10 cellular contexts compared by ENCODE assay signal in the genomic region with DNA sequence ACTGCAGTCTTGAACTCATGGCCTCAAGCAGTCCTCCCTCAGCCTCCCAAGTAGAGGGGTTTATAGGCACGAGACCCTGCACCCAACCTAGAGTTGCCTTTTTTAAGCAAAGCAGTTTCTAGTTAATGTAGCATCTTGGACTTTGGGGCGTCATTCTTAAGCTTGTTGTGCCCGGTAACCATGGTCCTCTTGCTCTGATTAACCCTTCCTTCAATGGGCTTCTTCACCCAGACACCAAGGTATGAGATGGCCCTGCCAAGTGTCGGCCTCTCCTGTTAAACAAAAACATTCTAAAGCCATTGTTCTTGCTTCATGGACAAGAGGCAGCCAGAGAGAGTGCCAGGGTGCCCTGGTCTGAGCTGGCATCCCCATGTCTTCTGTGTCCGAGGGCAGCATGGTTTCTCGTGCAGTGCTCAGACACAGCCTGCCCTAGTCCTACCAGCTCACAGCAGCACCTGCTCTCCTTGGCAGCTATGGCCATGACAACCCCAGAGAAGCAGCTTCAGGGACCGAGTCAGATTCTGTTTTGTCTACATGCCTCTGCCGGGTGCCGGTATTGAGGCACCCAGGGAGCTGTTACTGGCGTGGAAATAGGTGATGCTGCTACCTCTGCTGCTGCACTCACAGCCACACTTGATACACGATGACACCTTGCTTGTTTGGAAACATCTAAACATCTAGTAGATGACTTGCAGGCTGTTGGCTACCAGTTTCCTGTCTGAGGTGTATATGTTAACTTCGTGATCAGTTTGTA. TPM values are rescaled to one million over a fixed set of nuclear protein-coding genes. Genes with fewer than 3 reads are reported as not detected.
DNase-seq lines count a peak whose midpoint lies in the region; ATAC-seq, FAIRE-seq and TF ChIP-seq lines count a peak whose summit lies in the region.
"Had no signal": no experiment of that assay in that cellular context is flagged by ENCODE, and none has a peak within 500 bp of the region (broad histone marks: within the 10 kb centered on the region; RNA-seq: fewer than 3 reads in every experiment).

No MANE protein-coding gene starts in this region.

- peak; percentile 34 for DNase-seq in stimulated activated CD4-positive, alpha-beta T cell treated with anti-CD3 and anti-CD28 coated beads, Interleukin-15, amount 100 ng/mL, for 24 hours
- DNase-seq in stimulated activated CD4-positive, alpha-beta T cell treated with anti-CD3 and anti-CD28 coated beads, Interleukin-2, amount 100 ng/mL, for 24 hours, result no peak
- no peak for DNase-seq in OCI-LY7 (ENCODE audit: low spot score)
- DNase-seq in stimulated activated naive B cell treated with anti-CD40 and anti-IgM and Interleukin-4, amounts not matched to agents 10 μg/mL and 1 μg/mL and 100 μg/mL, for 72 hours, result no peak
- DNase-seq in H54 (ENCODE audit: insufficient read length, low spot score), result no peak
- DNase-seq in HTR-8/SVneo (ENCODE audit: insufficient read length, low spot score), result no peak
- DNase-seq: NCI-H1694 had no signal

- TF ChIP-seq CTCF in OCI-LY7 (conservative IDR thresholded peaks at IDR 0.05; ENCODE audit: low read length), result no peak

- H3K27ac ChIP-seq in OCI-LY7 (ENCODE audit: low read depth, low read length, poor library complexity, severe bottlenecking) (peak overlapping the region; percentile 67), cingulate gyrus (ENCODE audit: low read depth, low read length) (peak overlapping the region; percentile 39)

- no peaks in the 10 kb centered on the region for H3K27me3 Mint-ChIP-seq in stimulated activated naive B cell treated with anti-CD40 and anti-IgM and Interleukin-4, amounts not matched to agents 10 μg/mL and 1 μg/mL and 100 μg/mL, for 72 hours

- H3K4me1 ChIP-seq in OCI-LY7 (ENCODE audit: insufficient read depth, low read length, poor library complexity, severe bottlenecking), result peaks cover 52% of the 10 kb centered on the region

- POLR2A ChIA-PET in OCI-LY7 (lab: Charles Lee), result no interaction called here

- peak overlapping the region; percentile 85 for H3K4me2 ChIP-seq in OCI-LY7 (ENCODE audit: low read length)

- peaks cover 50% of the 10 kb centered on the region for H3K36me3 ChIP-seq in OCI-LY7 (ENCODE audit: insufficient read depth, low read length)

- CTCF ChIA-PET in OCI-LY7 (lab: Charles Lee; ENCODE audit: unreplicated experiment), result no interaction called here

- ATAC-seq in stimulated activated naive B cell treated with anti-CD40 and anti-IgM and Interleukin-4, amounts not matched to agents 10 μg/mL and 1 μg/mL and 100 μg/mL, for 72 hours (replicated peaks), result no peak
- ATAC-seq in GM18909 (IDR thresholded peaks at IDR 0.05; ENCODE audit: poor library complexity, unreplicated experiment), result no peak

- H3K79me2 ChIP-seq in OCI-LY7 (ENCODE audit: insufficient read depth, low read depth, low read length), result peaks cover 36% of the 10 kb centered on the region

- intact Hi-C loops in OCI-LY7 (cut with micrococcal nuclease; ENCODE audit: unreplicated experiment), result loop anchor here (5.0 kb wide), 2 partner anchors 77 to 93 kb away; a partner anchor contains a TSS

- H3K27ac Mint-ChIP-seq in stimulated activated naive B cell treated with anti-CD40 and anti-IgM and Interleukin-4, amounts not matched to agents 10 μg/mL and 1 μg/mL and 100 μg/mL, for 72 hours, result peak overlapping the region; percentile 27

- no peaks in the 10 kb centered on the region for H3K9me3 Mint-ChIP-seq in stimulated activated naive B cell treated with anti-CD40 and anti-IgM and Interleukin-4, amounts not matched to agents 10 μg/mL and 1 μg/mL and 100 μg/mL, for 72 hours

- no peak for TF ChIP-seq POLR2A in H54 (IDR thresholded peaks at IDR 0.05; ENCODE audit: low read depth, low read length)

- no TSS peak for BruUV-seq in OCI-LY7 (replicated peaks; lab: Mats Ljungman, UMichigan)

- FAIRE-seq in H54 (lab: Jason Lieb, UNC), result no peak
- no peak for FAIRE-seq in HTR-8/SVneo (lab: Jason Lieb, UNC)

- H3K4me3 Mint-ChIP-seq in stimulated activated naive B cell treated with anti-CD40 and anti-IgM and Interleukin-4, amounts not matched to agents 10 μg/mL and 1 μg/mL and 100 μg/mL, for 72 hours, result peak overlapping the region; percentile 73 to 79

- peaks cover 33% of the 10 kb centered on the region for H4K20me1 ChIP-seq in OCI-LY7 (ENCODE audit: insufficient read depth, low read length)

- peaks cover 38 to 62% of the 10 kb centered on the region in 2 donors for H3K4me1 Mint-ChIP-seq in stimulated activated naive B cell treated with anti-CD40 and anti-IgM and Interleukin-4, amounts not matched to agents 10 μg/mL and 1 μg/mL and 100 μg/mL, for 72 hours

- H3K4me3 ChIP-seq in OCI-LY7 (ENCODE audit: low read depth, low read length, poor library complexity, severe bottlenecking), result peak overlapping the region; percentile 98

- no peak overlapping the region for H2AFZ ChIP-seq in OCI-LY7 (ENCODE audit: low read length)

- no peaks in the 10 kb centered on the region for H3K9me2 ChIP-seq in OCI-LY7 (ENCODE audit: insufficient read depth, low read length)

- peaks cover 42 to 46% of the 10 kb centered on the region in 2 donors for H3K36me3 Mint-ChIP-seq in stimulated activated naive B cell treated with anti-CD40 and anti-IgM and Interleukin-4, amounts not matched to agents 10 μg/mL and 1 μg/mL and 100 μg/mL, for 72 hours

- H3K9me3 ChIP-seq in OCI-LY7 (ENCODE audit: low read length), result no peaks in the 10 kb centered on the region

RNA-seq across cellular contexts. Expression of a gene that starts 3.3 kb away (rescaled TPM):
- 7,440 and 9,791 TPM in 2 replicates for total RNA-seq in OCI-LY7 (2014; rRNA removed; shearing (Covaris generic))
- 2,903 and 2,928 TPM in 2 replicates for total RNA-seq in OCI-LY7 (2022)

RNA-seq across cellular contexts. Expression of a gene that starts 11.7 kb away (rescaled TPM):
- 0.33 TPM in 1 of 2 replicates, not detected in the other for total RNA-seq in OCI-LY7 (2014; rRNA removed; shearing (Covaris generic))
- 0.83 TPM in 1 of 2 replicates, not detected in the other for total RNA-seq in OCI-LY7 (2022)

RNA-seq across cellular contexts. Expression of a gene that starts 49.6 kb away (rescaled TPM):
- total RNA-seq in OCI-LY7 (2014; rRNA removed; shearing (Covaris generic)), result not detected in 2 replicates
- not detected in 2 replicates for total RNA-seq in OCI-LY7 (2022)
- total RNA-seq: T-helper 1 cell treated with Interleukin-12 subunit alpha and Interleukin-12 subunit beta and Interleukin-4 antibody, amounts not matched to agents 30 ng/mL and 1 ng/mL, for 36 hours had no signal

RNA-seq across cellular contexts. Expression of a gene that starts 55.6 kb away (rescaled TPM):
- 77.6 and 92.7 TPM in 2 replicates for total RNA-seq in OCI-LY7 (2014; rRNA removed; shearing (Covaris generic))
- total RNA-seq in OCI-LY7 (2022), result 106 and 121 TPM in 2 replicates
